Comparison of ENCODE assay signal across 10 cellular contexts in genomic region chr7:27172388-27172774, GRCh38. TPM values are rescaled to one million over a fixed set of nuclear protein-coding genes. Genes with fewer than 3 reads are reported as not detected.
DNase-seq lines count a peak whose midpoint lies in the region; ATAC-seq, FAIRE-seq and TF ChIP-seq lines count a peak whose summit lies in the region.
"Had no signal": no experiment of that assay in that cellular context is flagged by ENCODE, and none has a peak within 500 bp of the region (broad histone marks: within the 10 kb centered on the region; RNA-seq: fewer than 3 reads in every experiment).

No MANE protein-coding gene starts in this region.

- H3K9me3 ChIP-seq in A549 = no peaks in the 10 kb centered on the region
- no peaks in the 10 kb centered on the region for H3K9me3 ChIP-seq in mesodermal cell (ENCODE audit: control insufficient read depth, low read length)
- H3K9me3 ChIP-seq: right lobe of liver had no signal

- H3K27me3 Mint-ChIP-seq in activated T-cell treated with anti-CD3 and anti-CD28 coated beads, Interleukin-2, amount 50 U/mL, for 4 hours (ENCODE audit: low read depth) = peaks cover 75% of the 10 kb centered on the region

- peak overlapping the region; percentile 64 for H3K4me3 Mint-ChIP-seq in activated T-cell treated with anti-CD3 and anti-CD28 coated beads, Interleukin-2, amount 50 U/mL, for 4 hours

- no peak for TF ChIP-seq POLR2A in A549 (IDR thresholded peaks at IDR 0.05; ENCODE audit: low read length)

- H3K4me3 ChIP-seq in A549 (peak overlapping the region; percentile 54), mesodermal cell (ENCODE audit: extremely low read depth, insufficient read depth, low read length, poor library complexity, severe bottlenecking) (no peak overlapping the region)

- TF ChIP-seq CTCF in A549 (IDR thresholded peaks at IDR 0.05) = no peak

- no peaks in the 10 kb centered on the region for H3K9me3 Mint-ChIP-seq in activated T-cell treated with anti-CD3 and anti-CD28 coated beads, Interleukin-2, amount 50 U/mL, for 4 hours

- no peaks in the 10 kb centered on the region for H3K36me3 Mint-ChIP-seq in activated T-cell treated with anti-CD3 and anti-CD28 coated beads, Interleukin-2, amount 50 U/mL, for 4 hours (ENCODE audit: insufficient read depth)

- peak overlapping the region; percentile 74 for H3K4me2 ChIP-seq in A549

- H3K36me3 ChIP-seq in mesodermal cell (ENCODE audit: control insufficient read depth, insufficient read depth, low read length) = no peaks in the 10 kb centered on the region
- H3K36me3 ChIP-seq: right lobe of liver had no signal

- peak overlapping the region; percentile 88 to 90 for H3K27ac ChIP-seq in A549
- peak overlapping the region; percentile 29 for H3K27ac ChIP-seq in mesodermal cell (ENCODE audit: low read depth, low read length, severe bottlenecking)
- H3K27ac ChIP-seq: right lobe of liver had no signal

- TF ChIP-seq RAD21 in A549 (conservative IDR thresholded peaks at IDR 0.05 in 1 of 2, IDR thresholded peaks at IDR 0.05 in 1 of 2) = no peak

- DNase-seq in A549 (ENCODE audit: low read depth in 1 of 2, low spot score in 1 of 2) (no peak), Daoy (ENCODE audit: low read depth) (peak; percentile 50)
- no peak for DNase-seq in activated T-cell treated with anti-CD3 and anti-CD28 coated beads, Interleukin-2, amount 50 U/mL, for 4 hours

- no peak for TF ChIP-seq EP300 in A549 (IDR thresholded peaks at IDR 0.05)

- peaks cover 24% of the 10 kb centered on the region for H3K4me1 Mint-ChIP-seq in activated T-cell treated with anti-CD3 and anti-CD28 coated beads, Interleukin-2, amount 50 U/mL, for 4 hours (ENCODE audit: low read depth)

- CTCF ChIA-PET in A549 (lab: Yijun Ruan, JAX) = interaction anchor here (1.3 to 6.1 kb wide), 3 partner anchors 9 to 23 kb away, joined by 4 to 47 read pairs (median 5); no protein-coding TSS in a partner anchor

- POLR2A ChIA-PET in A549 (lab: Yijun Ruan, JAX) = interaction anchor here (1.1 kb wide), 1 partner anchor 58 kb away, joined by 4 read pairs; no protein-coding TSS in a partner anchor

- ATAC-seq in A549 (no peak), GM21447 (IDR thresholded peaks at IDR 0.05; ENCODE audit: unreplicated experiment) (no peak), HG03571 (IDR thresholded peaks at IDR 0.05; ENCODE audit: unreplicated experiment) (no peak), GM21576 (IDR thresholded peaks at IDR 0.05; ENCODE audit: unreplicated experiment) (no peak), HG03442 (IDR thresholded peaks at IDR 0.05; ENCODE audit: unreplicated experiment) (no peak)
- ATAC-seq in activated T-cell treated with anti-CD3 and anti-CD28 coated beads, Interleukin-2, amount 50 U/mL, for 4 hours = no peak

- 78% methylated on average over 10 of the region's 10 CpGs for WGBS in A549 (ENCODE audit: missing lambda C conversion rate)
- 5 to 7% methylated on average over 10 of the region's 10 CpGs for WGBS in mesodermal cell (ENCODE audit: insufficient coverage in 2 of 2), 2 experiments

- H3K4me1 ChIP-seq in A549 = peaks cover 4% of the 10 kb centered on the region; the same call in 1 of the 3 replicates
- peaks cover 3% of the 10 kb centered on the region for H3K4me1 ChIP-seq in mesodermal cell (ENCODE audit: control insufficient read depth, insufficient read depth, low read length, poor library complexity, severe bottlenecking)

- FAIRE-seq in A549 (lab: Jason Lieb, UNC) = no peak

TF ChIP-seq in A549, 52 proteins besides CTCF, POLR2A, EP300 and RAD21:
- no peak for TF ChIP-seq HEYL (CRISPR knock-in tag; IDR thresholded peaks at IDR 0.05)
- no peak for TF ChIP-seq RARB (CRISPR knock-in tag; IDR thresholded peaks at IDR 0.05)
- no peak for TF ChIP-seq RCOR1 (IDR thresholded peaks at IDR 0.05; ENCODE audit: low read depth, low read length)
- no peak for TF ChIP-seq CHD4 (IDR thresholded peaks at IDR 0.05; ENCODE audit: borderline replicate concordance)
- TF ChIP-seq NR3C1 (IDR thresholded peaks at IDR 0.05) = no peak
- TF ChIP-seq GATA3 (IDR thresholded peaks at IDR 0.05; ENCODE audit: borderline replicate concordance) = no peak
- TF ChIP-seq TP53 (CRISPR knock-in tag; IDR thresholded peaks at IDR 0.05) = no peak
- TF ChIP-seq NFE2L2 (conservative IDR thresholded peaks at IDR 0.05; ENCODE audit: low read length) = no peak
- no peak for TF ChIP-seq HOXB5 (CRISPR knock-in tag; IDR thresholded peaks at IDR 0.05)
- TF ChIP-seq E2F6 (IDR thresholded peaks at IDR 0.05; ENCODE audit: borderline replicate concordance, low read depth) = no peak
- no peak for TF ChIP-seq ZNF302 (CRISPR knock-in tag; IDR thresholded peaks at IDR 0.05)

RNA-seq across cellular contexts. Expression of gene HOXA10, which starts 1.7 kb away (rescaled TPM):
- polyA plus RNA-seq in A549 (2011; rRNA removed) (5.7 and 7.7 TPM in 2 replicates), A549 (2017; fragmentation: RNase III; extraction: RNeasy Plus Mini Kit Qiagen cat#74134 plus additional on column Dnase treatment) (5.0 to 5.7 TPM (median 5.2 TPM) in 3 replicates)
- polyA plus RNA-seq in A549 (2012; cell fraction: cytosol; rRNA removed) = 4.5 and 5.1 TPM in 2 replicates
- polyA plus RNA-seq in A549 (2012; cell fraction: nucleus; rRNA removed) = 2.4 and 4.6 TPM in 2 replicates
- 3.9 and 4.2 TPM in 2 replicates for polyA minus RNA-seq in A549 (2011; rRNA and poly(A)+ RNA removed)
- total RNA-seq in Daoy (2014; rRNA removed; shearing (Covaris generic)) = 12.3 and 31.2 TPM in 2 replicates
- total RNA-seq in activated T-cell treated with anti-CD3 and anti-CD28 coated beads, Interleukin-2, amount 50 U/mL, for 4 hours = under 1 TPM; 0.08 to 0.14 (median 0.10) TPM
- 5.6 TPM for polyA plus RNA-seq in mesodermal cell (2013, experiment 1 of 2)
- 6.2 TPM for polyA plus RNA-seq in mesodermal cell (2013, experiment 2 of 2)
- total RNA-seq: right lobe of liver had no signal

RNA-seq across cellular contexts. Expression of gene HOXA9, which starts 7.0 kb away (rescaled TPM):
- polyA plus RNA-seq in A549 (2011; rRNA removed) = 1.1 and 1.4 TPM in 2 replicates
- polyA plus RNA-seq in A549 (2012; cell fraction: cytosol; rRNA removed) = 0.91 and 1.2 TPM in 2 replicates
- 2.6 and 4.6 TPM in 2 replicates for polyA plus RNA-seq in A549 (2012; cell fraction: nucleus; rRNA removed)
- 1.1 to 1.4 TPM (median 1.3 TPM) in 3 replicates for polyA plus RNA-seq in A549 (2017; fragmentation: RNase III; extraction: RNeasy Plus Mini Kit Qiagen cat#74134 plus additional on column Dnase treatment)
- 0.44 TPM in 1 of 2 replicates, not detected in the other for polyA minus RNA-seq in A549 (2011; rRNA and poly(A)+ RNA removed)
- total RNA-seq in Daoy (2014; rRNA removed; shearing (Covaris generic)) = 1.8 TPM in 1 of 2 replicates, not detected in the other
- total RNA-seq in activated T-cell treated with anti-CD3 and anti-CD28 coated beads, Interleukin-2, amount 50 U/mL, for 4 hours = under 1 TPM in 2 of 3 donors, not detected in 1; 0.28 to 0.76 TPM
- 11.6 TPM for polyA plus RNA-seq in mesodermal cell (2013, experiment 1 of 2)
- polyA plus RNA-seq in mesodermal cell (2013, experiment 2 of 2) = 11.2 TPM
- total RNA-seq: fibroblast of lung had no signal

RNA-seq across cellular contexts. Expression of gene HOXA11, which starts 12.7 kb away (rescaled TPM):
- polyA plus RNA-seq in A549 (2011; rRNA removed) (0.68 and 0.69 TPM in 2 replicates), A549 (2017; fragmentation: RNase III; extraction: RNeasy Plus Mini Kit Qiagen cat#74134 plus additional on column Dnase treatment) (0.59 to 0.84 TPM (median 0.61 TPM) in 3 replicates)
- polyA plus RNA-seq in A549 (2012; cell fraction: cytosol; rRNA removed) = 0.52 and 0.73 TPM in 2 replicates
- 0.36 and 0.40 TPM in 2 replicates for polyA plus RNA-seq in A549 (2012; cell fraction: nucleus; rRNA removed)
- 0.25 and 0.44 TPM in 2 replicates for polyA minus RNA-seq in A549 (2011; rRNA and poly(A)+ RNA removed)
- 7.7 and 8.2 TPM in 2 replicates for total RNA-seq in Daoy (2014; rRNA removed; shearing (Covaris generic))
- not detected for total RNA-seq in activated T-cell treated with anti-CD3 and anti-CD28 coated beads, Interleukin-2, amount 50 U/mL, for 4 hours
- polyA plus RNA-seq in mesodermal cell (2013, experiment 1 of 2) = 2.0 TPM
- polyA plus RNA-seq in mesodermal cell (2013, experiment 2 of 2) = 1.8 TPM
- total RNA-seq: fibroblast of lung, right lobe of liver had no signal

RNA-seq across cellular contexts. Expression of gene HOXA7, which starts 15.9 kb away (rescaled TPM):
- 3.3 and 4.1 TPM in 2 replicates for polyA plus RNA-seq in A549 (2011; rRNA removed)
- polyA plus RNA-seq in A549 (2012; cell fraction: cytosol; rRNA removed) = 3.1 and 3.5 TPM in 2 replicates
- polyA plus RNA-seq in A549 (2012; cell fraction: nucleus; rRNA removed) = 2.0 and 2.4 TPM in 2 replicates
- 3.7 to 4.8 TPM (median 4.5 TPM) in 3 replicates for polyA plus RNA-seq in A549 (2017; fragmentation: RNase III; extraction: RNeasy Plus Mini Kit Qiagen cat#74134 plus additional on column Dnase treatment)
- 1.7 and 2.3 TPM in 2 replicates for polyA minus RNA-seq in A549 (2011; rRNA and poly(A)+ RNA removed)
- 21.7 and 24.4 TPM in 2 replicates for total RNA-seq in Daoy (2014; rRNA removed; shearing (Covaris generic))
- not detected for total RNA-seq in activated T-cell treated with anti-CD3 and anti-CD28 coated beads, Interleukin-2, amount 50 U/mL, for 4 hours
- polyA plus RNA-seq in mesodermal cell (2013, experiment 1 of 2) = 2.8 TPM
- 3.2 TPM for polyA plus RNA-seq in mesodermal cell (2013, experiment 2 of 2)
- total RNA-seq: right lobe of liver had no signal

RNA-seq across cellular contexts. Expression of gene HOXA3, which starts 20.0 kb away (rescaled TPM):
- polyA plus RNA-seq in A549 (2011; rRNA removed) (3.3 TPM in 2 replicates), A549 (2017; fragmentation: RNase III; extraction: RNeasy Plus Mini Kit Qiagen cat#74134 plus additional on column Dnase treatment) (5.8 to 11.4 TPM (median 8.7 TPM) in 3 replicates)
- polyA plus RNA-seq in A549 (2012; cell fraction: cytosol; rRNA removed) = 6.1 and 9.5 TPM in 2 replicates
- polyA plus RNA-seq in A549 (2012; cell fraction: nucleus; rRNA removed) = 14.6 and 17.5 TPM in 2 replicates
- polyA minus RNA-seq in A549 (2011; rRNA and poly(A)+ RNA removed) = 1.5 and 2.5 TPM in 2 replicates
- total RNA-seq in Daoy (2014; rRNA removed; shearing (Covaris generic)) = 12.4 and 16.8 TPM in 2 replicates
- total RNA-seq in activated T-cell treated with anti-CD3 and anti-CD28 coated beads, Interleukin-2, amount 50 U/mL, for 4 hours = not detected
- polyA plus RNA-seq in mesodermal cell (2013, experiment 1 of 2) = 7.0 TPM
- polyA plus RNA-seq in mesodermal cell (2013, experiment 2 of 2) = 5.9 TPM

Comparison
In these comparisons a context has a peak if more than half of its experiments do, and no peak if none do; other contexts are left out.
1. RNA of gene HOXA10, which starts 1.7 kb away (total RNA-seq): 12.3 to 31.2 TPM in Daoy; 0.08 to 0.14 TPM in activated T-cell treated with anti-CD3 and anti-CD28 coated beads, Interleukin-2, amount 50 U/mL, for 4 hours; every median in the first group is over 10 times any median in the second.